8 cellular contexts compared by ENCODE assay signal in the genomic region with DNA sequence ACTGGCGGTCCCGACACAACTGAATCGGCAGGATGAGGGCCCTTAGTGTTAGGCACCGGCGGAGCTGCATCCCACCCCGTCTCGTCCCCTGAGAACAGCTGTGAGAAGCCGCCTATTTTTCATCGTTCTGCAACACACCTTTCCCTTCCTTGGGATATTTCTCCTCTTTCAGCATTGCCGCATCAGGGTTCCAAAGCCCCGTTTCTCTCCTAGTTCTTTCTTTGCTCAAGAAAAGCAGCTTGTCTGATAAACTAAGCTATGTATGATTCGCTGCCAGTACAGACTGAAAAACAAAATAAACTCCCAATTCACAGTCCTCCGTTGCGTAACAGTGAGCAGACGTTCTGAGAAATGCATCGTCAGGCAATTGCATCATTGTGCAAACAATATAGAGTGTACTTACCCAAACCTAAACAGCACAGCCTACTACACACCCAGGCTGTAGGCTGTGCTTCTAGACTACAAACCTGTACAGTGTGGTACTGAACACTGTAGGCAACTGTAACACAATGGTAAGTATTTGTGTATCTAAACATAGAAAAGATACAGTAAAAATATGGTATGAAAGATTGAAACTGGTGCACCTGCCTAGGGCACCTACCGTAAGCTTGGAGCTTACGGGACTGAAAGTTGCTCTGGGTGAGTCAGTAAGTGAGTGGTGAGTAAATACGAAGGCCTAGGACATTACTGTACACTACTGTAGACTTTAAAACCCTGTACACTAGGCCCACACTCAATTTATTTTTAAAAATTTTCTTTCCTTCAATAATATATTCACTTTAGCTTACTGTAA. TPM values are rescaled to one million over a fixed set of nuclear protein-coding genes. Genes with fewer than 3 reads are reported as not detected.
DNase-seq lines count a peak whose midpoint lies in the region; ATAC-seq and TF ChIP-seq lines count a peak whose summit lies in the region.

No MANE protein-coding gene starts in this region.

- H3K9ac ChIP-seq in mucosa of rectum (ENCODE audit: low read depth in 1 of 2, low read length in 2 of 2), result peak overlapping the region; percentile 84 to 92

- intact Hi-C loops in Calu3 (cut with micrococcal nuclease; ENCODE audit: unreplicated experiment), result loop anchor here (1.0 to 5.0 kb wide), 3 partner anchors 33 to 657 kb away; no protein-coding TSS in a partner anchor

- H3K4me3 Mint-ChIP-seq in Calu3 (ENCODE audit: low read depth, unreplicated experiment), result peak overlapping the region; percentile 94
- peak overlapping the region; percentile 84 for H3K4me3 Mint-ChIP-seq in chondrocyte (ENCODE audit: unreplicated experiment)

- peaks cover 0 to 3% of the 10 kb centered on the region in 2 donors for H3K27me3 ChIP-seq in mucosa of rectum (ENCODE audit: control insufficient read depth in 2 of 2, insufficient read depth in 2 of 2, low read length in 2 of 2)

- BruUV-seq in Calu3 (replicated peaks; lab: Mats Ljungman, UMichigan), result no TSS peak

- no peaks in the 10 kb centered on the region for H3K36me3 ChIP-seq in mucosa of rectum (ENCODE audit: control insufficient read depth in 2 of 2, insufficient read depth in 2 of 2, low read length in 2 of 2)

- ATAC-seq in GM21737 (IDR thresholded peaks at IDR 0.05; ENCODE audit: unreplicated experiment), result no peak
- no peak for ATAC-seq in HG03457 (IDR thresholded peaks at IDR 0.05; ENCODE audit: unreplicated experiment)

- H3K9me3 ChIP-seq in mucosa of rectum (ENCODE audit: control insufficient read depth in 2 of 2, low read length in 2 of 2), result no peaks in the 10 kb centered on the region

- peak overlapping the region; percentile 89 for H3K27ac Mint-ChIP-seq in Calu3 (ENCODE audit: unreplicated experiment)
- peak overlapping the region; percentile 53 for H3K27ac Mint-ChIP-seq in chondrocyte (ENCODE audit: unreplicated experiment)

- peak overlapping the region; percentile 66 to 89 for H3K4me3 ChIP-seq in mucosa of rectum (ENCODE audit: low read length in 2 of 2)

- H3K36me3 Mint-ChIP-seq in Calu3 (ENCODE audit: insufficient read depth, unreplicated experiment), result peaks cover 14% of the 10 kb centered on the region
- H3K36me3 Mint-ChIP-seq in chondrocyte (ENCODE audit: low read depth), result peaks cover 1% of the 10 kb centered on the region

- CTCF ChIA-PET in Calu3 (lab: Charles Lee), result interaction anchor here (0.6 to 3.0 kb wide), 17 partner anchors 8 to 658 kb away, joined by 3 to 42 read pairs (median 5); a partner anchor contains a TSS

- H3K9me3 Mint-ChIP-seq in Calu3 (ENCODE audit: low read depth, unreplicated experiment), result no peaks in the 10 kb centered on the region
- H3K9me3 Mint-ChIP-seq in chondrocyte (ENCODE audit: low read depth), result peaks cover 5% of the 10 kb centered on the region

- H3K27me3 Mint-ChIP-seq in Calu3 (ENCODE audit: unreplicated experiment) (peaks cover 22% of the 10 kb centered on the region), chondrocyte (ENCODE audit: low read depth) (peaks cover 17% of the 10 kb centered on the region)

- TF ChIP-seq CTCF in Calu3 (IDR thresholded peaks at IDR 0.05; ENCODE audit: unreplicated experiment), result no peak
- no peak for TF ChIP-seq CTCF in chondrocyte (IDR thresholded peaks at IDR 0.05)

- H3K4me1 ChIP-seq in mucosa of rectum (ENCODE audit: control insufficient read depth in 2 of 2, insufficient read depth in 2 of 2, low read length in 2 of 2), result peaks cover 2 to 5% of the 10 kb centered on the region in 2 donors

- H3K27ac ChIP-seq in mucosa of rectum (ENCODE audit: low read depth in 2 of 2, low read length in 2 of 2), result peak overlapping the region; percentile 73 to 89

- DNase-seq in Calu3, result peak; percentile 45
- DNase-seq in NCI-H226, result peak; percentile 78
- no peak for DNase-seq in chondrocyte (ENCODE audit: low spot score)
- DNase-seq in AG20443 (ENCODE audit: low spot score), result no peak
- DNase-seq in germinal center (ENCODE audit: low spot score), result no peak

- H3K4me1 Mint-ChIP-seq in Calu3 (ENCODE audit: low read depth, unreplicated experiment) (peaks cover 20% of the 10 kb centered on the region), chondrocyte (ENCODE audit: low read depth) (peaks cover 7% of the 10 kb centered on the region)

RNA-seq across cellular contexts. Expression of a gene that starts 8.9 kb away (rescaled TPM):
- 3.5 and 7.3 TPM in 2 replicates for total RNA-seq in Calu3 (2022)
- 3.4 to 3.9 TPM (median 3.4 TPM) in 3 replicates for total RNA-seq in chondrocyte

Comparison
In these comparisons a context has a peak if more than half of its experiments do, and no peak if none do; other contexts are left out.
1. DNase-seq: peak in Calu3 (single experiment) and NCI-H226 (single experiment); none in chondrocyte (single experiment), AG20443 (single experiment) and germinal center (single experiment).